ENCODE assay signal across 29 cellular contexts in the genomic region with DNA sequence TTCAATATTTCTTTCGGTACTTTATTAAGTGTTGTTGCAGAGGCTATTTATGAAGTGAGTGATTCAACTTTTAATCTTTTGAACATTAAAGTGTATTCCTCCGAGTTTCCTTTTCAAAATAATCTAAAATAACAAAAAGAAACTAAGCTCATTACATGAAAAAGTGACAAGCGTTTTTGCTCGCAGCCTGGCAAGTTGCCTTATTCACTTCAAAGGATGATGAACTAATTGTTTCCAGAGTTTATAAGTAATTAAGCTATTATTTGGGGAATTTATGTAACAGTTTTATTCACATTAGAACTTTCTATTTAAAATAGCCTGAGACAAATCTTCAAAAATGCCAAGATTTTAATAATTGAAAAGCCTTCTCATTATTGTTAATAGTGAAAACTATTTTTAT.
A peak's percentile ranks its signal among the peaks of the same experiment; 100 is the strongest.
DNase-seq lines count a peak whose midpoint lies in the region; ATAC-seq and TF ChIP-seq lines count a peak whose summit lies in the region.
"Had no signal": no experiment of that assay in that cellular context is flagged by ENCODE, and none has a peak within 500 bp of the region (broad histone marks: within the 10 kb centered on the region; RNA-seq: fewer than 3 reads in every experiment).

No MANE protein-coding gene starts in this region.

- H3K36me3 Mint-ChIP-seq in GM23338 (ENCODE audit: low read depth): no peaks in the 10 kb centered on the region
- H3K36me3 Mint-ChIP-seq in Calu3 (ENCODE audit: insufficient read depth, unreplicated experiment): no peaks in the 10 kb centered on the region

- CTCF ChIA-PET in Calu3 (lab: Charles Lee): no interaction called here

- DNase-seq in GM23338 (ENCODE audit: low spot score) (no peak), esophagus muscularis mucosa (ENCODE audit: extremely low spot score) (no peak), lower lobe of right lung (no peak), smooth muscle cell (lab: John Stamatoyannopoulos, UW; ENCODE audit: unreplicated experiment) (no peak), Calu3 (no peak), NCI-H2171 (lab: John Stamatoyannopoulos, UW) (no peak), medulla oblongata (ENCODE audit: extremely low spot score) (no peak)
- DNase-seq: activated CD4-positive, alpha-beta T cell treated with anti-CD3 and anti-CD28 coated beads, Interleukin-2, amount 50 U/mL, for 4 hours; activated naive CD4-positive, alpha-beta T cell; activated naive CD8-positive, alpha-beta T cell treated with anti-CD3 and anti-CD28 coated beads, Interleukin-2, amount 50 U/mL, for 24 hours; DMS79; GDM1; hippocampal formation; left colon; naive thymus-derived CD8-positive, alpha-beta T cell; NCI-H1092; NCI-H187 treated with DMSO at 0.1 percent for 48 hours; nucleus accumbens; PC-3; SK-N-SH; stimulated activated naive CD4-positive, alpha-beta T cell; testis had no signal

- H3F3A ChIP-seq in GM23338 (replicated peaks; ENCODE audit: low read depth) (peaks cover 5% of the 10 kb centered on the region; the same call in 1 of the 2 replicates), smooth muscle cell (ENCODE audit: low read depth) (no peaks in the 10 kb centered on the region)

- intact Hi-C loops in esophagus muscularis mucosa (cut with DNase I): loop anchor here (10.0 kb wide), 1 partner anchor 281 kb away; no protein-coding TSS in a partner anchor
- intact Hi-C loops in lower lobe of right lung (cut with DNase I): no loop called here
- intact Hi-C loops in Calu3 (cut with micrococcal nuclease; ENCODE audit: unreplicated experiment): no loop called here

- H3K9me3 Mint-ChIP-seq in GM23338 (peaks cover 4% of the 10 kb centered on the region; the same call in 2 of the 3 replicates), Calu3 (ENCODE audit: low read depth, unreplicated experiment) (no peaks in the 10 kb centered on the region)
- H3K9me3 Mint-ChIP-seq: dendritic cell treated with granulocyte-macrophage colony-stimulating factor and Interleukin-4, amounts not matched to agents 40 ng/mL and 50 ng/mL, for 4 days; endodermal cell; T-helper 1 cell treated with Interleukin-12 subunit alpha and Interleukin-12 subunit beta and Interleukin-4 antibody, amounts not matched to agents 30 μg/mL and 1 μg/mL, for 36 hours had no signal

- 18% methylated on average over 4 of the region's 4 CpGs for WGBS in esophagus muscularis mucosa
- WGBS in smooth muscle cell (ENCODE audit: low lambda C conversion rate): 56% methylated on average over 4 of the region's 4 CpGs

- H3K27ac Mint-ChIP-seq in GM23338 (no peak overlapping the region), Calu3 (ENCODE audit: unreplicated experiment) (no peak overlapping the region)
- H3K27ac Mint-ChIP-seq: activated naive CD8-positive, alpha-beta T cell treated with anti-CD3 and anti-CD28 coated beads, Interleukin-2, amount 50 U/mL, for 24 hours; dendritic cell treated with granulocyte-macrophage colony-stimulating factor and Interleukin-4, amounts not matched to agents 40 ng/mL and 50 ng/mL, for 4 days; endodermal cell; naive thymus-derived CD8-positive, alpha-beta T cell; T-helper 1 cell treated with Interleukin-12 subunit alpha and Interleukin-12 subunit beta and Interleukin-4 antibody, amounts not matched to agents 30 μg/mL and 1 μg/mL, for 36 hours had no signal

- H3K36me3 ChIP-seq in GM23338 (ENCODE audit: insufficient read depth): no peaks in the 10 kb centered on the region
- no peaks in the 10 kb centered on the region for H3K36me3 ChIP-seq in esophagus muscularis mucosa
- no peaks in the 10 kb centered on the region for H3K36me3 ChIP-seq in lower lobe of right lung
- no peaks in the 10 kb centered on the region for H3K36me3 ChIP-seq in smooth muscle cell (ENCODE audit: low read depth)

- H3K27ac ChIP-seq in GM23338 (ENCODE audit: low read depth): no peak overlapping the region
- H3K27ac ChIP-seq in esophagus muscularis mucosa (replicated peaks in 1 of 4): peak overlapping the region; percentile 95 to 98 (median 97)
- peak overlapping the region; percentile 89 for H3K27ac ChIP-seq in lower lobe of right lung
- no peak overlapping the region for H3K27ac ChIP-seq in smooth muscle cell (ENCODE audit: low read depth)
- H3K27ac ChIP-seq: testis had no signal

- peaks cover 36% of the 10 kb centered on the region for H3K4me1 ChIP-seq in GM23338 (ENCODE audit: insufficient read depth)
- peaks cover 4 to 55% (median 15%) of the 10 kb centered on the region in 4 donors for H3K4me1 ChIP-seq in esophagus muscularis mucosa
- no peaks in the 10 kb centered on the region for H3K4me1 ChIP-seq in lower lobe of right lung
- peaks cover 27% of the 10 kb centered on the region for H3K4me1 ChIP-seq in smooth muscle cell (ENCODE audit: low read depth)

- no peak overlapping the region for H2AFZ ChIP-seq in GM23338
- H2AFZ ChIP-seq in smooth muscle cell (ENCODE audit: low read depth): no peak overlapping the region

- no peaks in the 10 kb centered on the region for H3K9me2 ChIP-seq in GM23338 (ENCODE audit: insufficient read depth)
- H3K9me2 ChIP-seq: SK-N-SH had no signal

- H3K4me3 ChIP-seq in GM23338 (no peak overlapping the region), esophagus muscularis mucosa (peak overlapping the region; percentile 53 to 71 (median 64)), lower lobe of right lung (peak overlapping the region; percentile 47), smooth muscle cell (no peak overlapping the region)
- H3K4me3 ChIP-seq: K562, testis had no signal

- peak overlapping the region; percentile 87; the same call in 1 of the 2 replicates for H3K4me2 ChIP-seq in GM23338
- H3K4me2 ChIP-seq in smooth muscle cell: peak overlapping the region; percentile 11
- H3K4me2 ChIP-seq: SK-N-SH had no signal

- H3K27me3 Mint-ChIP-seq in GM23338 (ENCODE audit: insufficient read depth, low read depth, poor library complexity) (no peaks in the 10 kb centered on the region), Calu3 (ENCODE audit: unreplicated experiment) (peaks cover 8% of the 10 kb centered on the region)

- ATAC-seq in GM23338: no peak
- ATAC-seq in lower lobe of right lung: no peak
- no peak for ATAC-seq in GM19023 (IDR thresholded peaks at IDR 0.05; ENCODE audit: unreplicated experiment)
- ATAC-seq: activated CD4-positive, CD25-positive, alpha-beta regulatory T cell treated with anti-CD3 and anti-CD28 coated beads, Interleukin-2, amount 50 U/mL, for 24 hours; activated naive CD8-positive, alpha-beta T cell treated with anti-CD3 and anti-CD28 coated beads, Interleukin-2, amount 50 U/mL, for 24 hours; esophagus mucosa; K562; left colon; naive thymus-derived CD8-positive, alpha-beta T cell; PC-3 had no signal

- TF ChIP-seq CTCF in GM23338 (conservative IDR thresholded peaks at IDR 0.05; ENCODE audit: low read depth in 2 of 2) (no peak), esophagus muscularis mucosa (IDR thresholded peaks at IDR 0.05) (no peak), lower lobe of right lung (IDR thresholded peaks at IDR 0.05) (no peak), smooth muscle cell (IDR thresholded peaks at IDR 0.05; ENCODE audit: borderline replicate concordance, insufficient read depth, poor library complexity, severe bottlenecking) (no peak), Calu3 (IDR thresholded peaks at IDR 0.05; ENCODE audit: unreplicated experiment) (no peak)

- no peak overlapping the region for H3K4me3 Mint-ChIP-seq in GM23338
- no peak overlapping the region for H3K4me3 Mint-ChIP-seq in Calu3 (ENCODE audit: low read depth, unreplicated experiment)
- H3K4me3 Mint-ChIP-seq: activated naive CD8-positive, alpha-beta T cell treated with anti-CD3 and anti-CD28 coated beads, Interleukin-2, amount 50 U/mL, for 24 hours; dendritic cell treated with granulocyte-macrophage colony-stimulating factor and Interleukin-4, amounts not matched to agents 40 ng/mL and 50 ng/mL, for 4 days; endodermal cell; naive thymus-derived CD8-positive, alpha-beta T cell; T-helper 1 cell treated with Interleukin-12 subunit alpha and Interleukin-12 subunit beta and Interleukin-4 antibody, amounts not matched to agents 30 μg/mL and 1 μg/mL, for 36 hours had no signal

- H3K9ac ChIP-seq in smooth muscle cell (ENCODE audit: low read depth): no peak overlapping the region
- H3K9ac ChIP-seq: SK-N-SH had no signal

- BruUV-seq in Calu3 (replicated peaks; lab: Mats Ljungman, UMichigan): no TSS peak

- no peaks in the 10 kb centered on the region for H3K9me3 ChIP-seq in esophagus muscularis mucosa
- H3K9me3 ChIP-seq in lower lobe of right lung: no peaks in the 10 kb centered on the region
- H3K9me3 ChIP-seq in smooth muscle cell (replicated peaks; ENCODE audit: low read depth): no peaks in the 10 kb centered on the region
- H3K9me3 ChIP-seq: SK-N-SH, testis had no signal

- TF ChIP-seq EP300 in esophagus muscularis mucosa (IDR thresholded peaks at IDR 0.05): no peak

- H3K79me2 ChIP-seq in GM23338 (replicated peaks; ENCODE audit: insufficient read depth) (no peaks in the 10 kb centered on the region), smooth muscle cell (ENCODE audit: low read depth) (no peaks in the 10 kb centered on the region)

- no peak for TF ChIP-seq POLR2A in esophagus muscularis mucosa (IDR thresholded peaks at IDR 0.05; ENCODE audit: low read depth)

- H3K27me3 ChIP-seq in GM23338 (ENCODE audit: insufficient read depth) (peaks cover 77% of the 10 kb centered on the region), esophagus muscularis mucosa (peaks cover 0 to 22% (median 5%) of the 10 kb centered on the region in 4 donors), lower lobe of right lung (ENCODE audit: low read depth) (peaks cover 50% of the 10 kb centered on the region), smooth muscle cell (ENCODE audit: low read depth) (peaks cover 61% of the 10 kb centered on the region)
- H3K27me3 ChIP-seq: testis had no signal

- peaks cover 9% of the 10 kb centered on the region; the same call in 1 of the 2 replicates for H4K20me1 ChIP-seq in GM23338 (replicated peaks; ENCODE audit: insufficient read depth)
- H4K20me1 ChIP-seq in smooth muscle cell (ENCODE audit: low read depth): no peaks in the 10 kb centered on the region

- peaks cover 11% of the 10 kb centered on the region for H3K4me1 Mint-ChIP-seq in GM23338
- H3K4me1 Mint-ChIP-seq in Calu3 (ENCODE audit: low read depth, unreplicated experiment): no peaks in the 10 kb centered on the region

TF ChIP-seq in GM23338, 12 proteins besides CTCF, POLR2A, EP300 and RAD21:
- TF ChIP-seq JUNB (IDR thresholded peaks at IDR 0.05; ENCODE audit: unreplicated experiment) (no peak), EZH2 (IDR thresholded peaks at IDR 0.05; ENCODE audit: low read depth, unreplicated experiment) (peak; percentile 27), CREB1 (CRISPR knock-in tag; IDR thresholded peaks at IDR 0.05; ENCODE audit: low read depth) (no peak), NANOG (IDR thresholded peaks at IDR 0.05; ENCODE audit: borderline replicate concordance) (no peak)
TF ChIP-seq in GM23338: peak in this region for 1.

Comparison
In these comparisons a context has a peak if more than half of its experiments do, and no peak if none do; other contexts are left out.
1. H3K27ac ChIP-seq: peak in esophagus muscularis mucosa (4 of 4) and lower lobe of right lung (single experiment); none in GM23338 (single experiment) and smooth muscle cell (single experiment).
2. H3K4me3 ChIP-seq: peak in esophagus muscularis mucosa (4 of 4) and lower lobe of right lung (single experiment); none in GM23338 (single experiment) and smooth muscle cell (single experiment).